In genomic region chr3:112339609-112340008, GRCh38 we compare ENCODE assay signal across 13 cellular contexts. TPM values are rescaled to one million over a fixed set of nuclear protein-coding genes. Genes with fewer than 3 reads are reported as not detected.
"Had no signal": no experiment of that assay in that cellular context is flagged by ENCODE, and none has a peak within 500 bp of the region (broad histone marks: within the 10 kb centered on the region; RNA-seq: fewer than 3 reads in every experiment).

No MANE protein-coding gene starts in this region.

- H3K4me3 Mint-ChIP-seq: nephron had no signal

- H3K36me3 ChIP-seq: breast epithelium, esophagus muscularis mucosa, upper lobe of right lung had no signal

- H3K9me3 ChIP-seq: breast epithelium, upper lobe of right lung had no signal

- H3K27ac Mint-ChIP-seq: nephron had no signal

- H3K4me1 ChIP-seq: breast epithelium, foreskin keratinocyte, upper lobe of right lung had no signal

- H3K27me3 ChIP-seq: breast epithelium, esophagus muscularis mucosa, upper lobe of right lung had no signal

- DNase-seq: activated gamma-delta T cell; amygdala; foreskin keratinocyte; head of caudate nucleus; mammary epithelial cell; stimulated activated CD4-positive, alpha-beta T cell treated with anti-CD3 and anti-CD28 coated beads, Interleukin-12 subunit alpha, Interleukin-12 subunit beta, amount 100 ng/mL, for 4 hours; stimulated activated naive CD4-positive, alpha-beta T cell treated with Interleukin-2 at 50 U/mL for 16 hours; upper lobe of right lung had no signal

- H3K27ac ChIP-seq: breast epithelium, esophagus muscularis mucosa, foreskin keratinocyte, upper lobe of right lung had no signal

- ATAC-seq: foreskin keratinocyte, upper lobe of right lung had no signal

- H3K4me3 ChIP-seq: breast epithelium, esophagus muscularis mucosa, upper lobe of right lung had no signal

RNA-seq across cellular contexts. Expression of gene SLC9C1, which starts 45.6 kb away (rescaled TPM):
- total RNA-seq: foreskin keratinocyte; osteocyte; T-helper 2 cell treated with Interferon-gamma antibody and Interleukin-4, amounts not matched to agents 100 ng/mL and 5 ng/mL, for 36 hours; upper lobe of right lung had no signal
- polyA plus RNA-seq: foreskin keratinocyte, mammary epithelial cell had no signal
